ENCODE assay signal across 8 cellular contexts in the genomic region with DNA sequence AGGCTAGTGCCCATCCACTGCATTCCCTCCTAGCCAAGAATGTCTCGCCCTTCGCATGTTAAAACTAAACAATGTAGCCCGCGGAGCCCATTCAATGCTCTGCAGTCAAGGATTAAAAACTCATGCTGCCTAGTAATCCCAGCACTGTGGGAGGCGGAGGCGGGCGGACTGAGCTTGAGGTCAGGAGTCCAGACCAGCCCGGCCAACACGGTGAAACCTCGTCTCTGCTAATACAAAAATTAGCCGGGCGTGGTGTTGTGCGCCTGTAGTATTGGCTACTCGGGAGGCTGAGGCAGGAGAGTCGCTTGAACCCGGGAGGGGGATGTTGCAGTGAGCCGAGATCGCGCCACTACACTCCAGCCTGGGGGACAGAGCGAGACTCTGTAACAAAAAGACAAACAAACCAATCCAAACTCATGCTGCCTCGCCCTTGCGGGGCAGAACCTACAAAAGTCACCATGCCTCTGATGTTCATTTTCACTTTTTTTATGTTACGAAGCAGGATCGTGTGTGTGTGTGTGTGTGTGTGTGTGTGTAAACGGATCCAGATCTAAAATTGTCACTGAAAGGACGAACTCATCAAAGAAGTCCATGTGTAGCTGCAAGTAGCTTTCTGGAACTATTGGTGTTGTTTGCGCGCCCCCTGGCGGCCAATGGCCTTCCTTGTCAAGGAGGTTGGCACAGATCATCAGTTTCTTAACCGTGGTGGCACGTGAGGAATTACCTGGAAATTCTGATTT. TPM values are rescaled to one million over a fixed set of nuclear protein-coding genes. Genes with fewer than 3 reads are reported as not detected.
A peak's percentile ranks its signal among the peaks of the same experiment; 100 is the strongest.
DNase-seq lines count a peak whose midpoint lies in the region; ATAC-seq, FAIRE-seq and TF ChIP-seq lines count a peak whose summit lies in the region.

No MANE protein-coding gene starts in this region.

- dilution Hi-C loops in keratinocyte (cut with MboI; ENCODE audit: extremely low pct_ligation_motif_present, low sequenced_read_pairs) = no loop called here

- H3K4me3 ChIP-seq in H7 (ENCODE audit: insufficient read depth, low read depth, low read length) = peak overlapping the region; percentile 36
- no peak overlapping the region for H3K4me3 ChIP-seq in keratinocyte (ENCODE audit: control insufficient read depth in 2 of 3, extremely low read depth in 1 of 3, insufficient read depth in 2 of 3, low read depth in 1 of 3, low read length in 3 of 3)

- H3K9ac ChIP-seq in keratinocyte (ENCODE audit: control insufficient read depth, extremely low read depth, insufficient read depth, low read length) = no peak overlapping the region

- H4K20me1 ChIP-seq in keratinocyte (ENCODE audit: control insufficient read depth, extremely low read depth, insufficient read depth, low read length) = no peaks in the 10 kb centered on the region

- H3K27ac ChIP-seq in keratinocyte (ENCODE audit: control insufficient read depth, insufficient read depth, low read length) = no peak overlapping the region

- H2AFZ ChIP-seq in keratinocyte (ENCODE audit: control insufficient read depth, low read length) = peak overlapping the region; percentile 3

- no peaks in the 10 kb centered on the region for H3K79me2 ChIP-seq in keratinocyte (ENCODE audit: control insufficient read depth, insufficient read depth, low read length)

- H3K4me2 ChIP-seq in keratinocyte (ENCODE audit: control insufficient read depth, extremely low read depth, insufficient read depth, low read depth, low read length) = peak overlapping the region; percentile 58

- no peaks in the 10 kb centered on the region for H3K9me3 ChIP-seq in keratinocyte (ENCODE audit: control insufficient read depth, low read depth, low read length)

- no peaks in the 10 kb centered on the region for H3K27me3 ChIP-seq in H7 (ENCODE audit: control insufficient read depth, insufficient read depth, low read length)
- H3K27me3 ChIP-seq in keratinocyte (ENCODE audit: control insufficient read depth, extremely low read depth, insufficient read depth, low read length) = peaks cover 11% of the 10 kb centered on the region

- peak; percentile 84 to 90 (median 84) for TF ChIP-seq CTCF in keratinocyte (optimal IDR thresholded peaks at IDR 0.05 in 1 of 3, IDR thresholded peaks at IDR 0.05 in 1 of 3, conservative IDR thresholded peaks at IDR 0.05 in 1 of 3; ENCODE audit: extremely low read depth in 1 of 3, insufficient read depth in 2 of 3, low read length in 3 of 3)

- peak; percentile 36 for FAIRE-seq in keratinocyte (lab: Jason Lieb, UNC)

- ATAC-seq in GM18873 (IDR thresholded peaks at IDR 0.05; ENCODE audit: low FRiP score, unreplicated experiment) = no peak

- no peaks in the 10 kb centered on the region for H3K9me1 ChIP-seq in keratinocyte (ENCODE audit: control insufficient read depth, extremely low read depth, insufficient read depth, low read length)

- peaks cover 2% of the 10 kb centered on the region for H3K4me1 ChIP-seq in keratinocyte (ENCODE audit: control insufficient read depth, extremely low read depth, insufficient read depth, low read length)

- H3K36me3 ChIP-seq in H7 (replicated peaks; ENCODE audit: control insufficient read depth, insufficient read depth, low read length) = no peaks in the 10 kb centered on the region
- H3K36me3 ChIP-seq in keratinocyte (ENCODE audit: control insufficient read depth in 2 of 2, extremely low read depth in 1 of 2, insufficient read depth in 2 of 2, low read length in 2 of 2) = no peaks in the 10 kb centered on the region

- DNase-seq in AG08396 (ENCODE audit: low spot score) (peak; percentile 84), H7 (peak; percentile 77), NCI-H345 treated with DMSO at 0.1 percent for 48 hours (lab: John Stamatoyannopoulos, UW; ENCODE audit: unreplicated experiment) (peak; percentile 47), cerebellar nuclear complex (lab: John Stamatoyannopoulos, UW) (peak; percentile 34 to 86), keratinocyte (ENCODE audit: low read depth, low spot score) (peak; percentile 53)
- peak; percentile 91 for DNase-seq in activated CD4-positive, CD25-positive, alpha-beta regulatory T cell treated with anti-CD3 and anti-CD28 coated beads, Interleukin-2, amount 50 U/mL, for 72 hours
- peak; percentile 93 for DNase-seq in stimulated activated CD4-positive, alpha-beta T cell treated with anti-CD3 and anti-CD28 coated beads, Interleukin-12 subunit alpha, Interleukin-12 subunit beta, amount 100 ng/mL, for 4 hours

RNA-seq across cellular contexts. Expression of gene SPESP1, which starts 54.8 kb away (rescaled TPM):
- 0.33 and 0.48 TPM in 2 replicates for total RNA-seq in H7 (2014; rRNA removed; shearing (Covaris generic))
- 3.8 to 6.1 TPM (median 5.3 TPM) in 3 replicates for polyA plus RNA-seq in keratinocyte
- polyA plus RNA-seq in keratinocyte (2011; ENCODE audit: low read depth) = 3.3 TPM
- polyA plus RNA-seq in keratinocyte (2011; cell fraction: cytosol; rRNA removed) = 4.3 and 9.5 TPM in 2 replicates
- polyA plus RNA-seq in keratinocyte (2011; cell fraction: nucleus; rRNA removed) = 5.8 and 5.9 TPM in 2 replicates
- polyA plus RNA-seq in keratinocyte (2012; ENCODE audit: low replicate concordance) = 2.8 and 3.3 TPM in 2 replicates
- 1.9 to 3.4 TPM (median 3.0 TPM) in 3 replicates for polyA minus RNA-seq in keratinocyte
- polyA minus RNA-seq in keratinocyte (2011; cell fraction: cytosol; rRNA and poly(A)+ RNA removed) = 7.3 TPM
- polyA minus RNA-seq in keratinocyte (2011; cell fraction: nucleus; rRNA and poly(A)+ RNA removed) = 1.3 and 2.9 TPM in 2 replicates

RNA-seq across cellular contexts. Expression of gene ANP32A, which starts 54.9 kb away (rescaled TPM):
- total RNA-seq in H7 (2014; rRNA removed; shearing (Covaris generic)) = 107 and 138 TPM in 2 replicates
- polyA plus RNA-seq in keratinocyte = 41.5 to 93.6 TPM (median 57.6 TPM) in 3 replicates
- 154 TPM for polyA plus RNA-seq in keratinocyte (2011; ENCODE audit: low read depth)
- polyA plus RNA-seq in keratinocyte (2011; cell fraction: cytosol; rRNA removed) = 61.9 and 93.0 TPM in 2 replicates
- polyA plus RNA-seq in keratinocyte (2011; cell fraction: nucleus; rRNA removed) = 56.7 and 65.0 TPM in 2 replicates
- polyA plus RNA-seq in keratinocyte (2012; ENCODE audit: low replicate concordance) = 78.3 and 134 TPM in 2 replicates
- polyA minus RNA-seq in keratinocyte = 11.5 to 53.4 TPM (median 19.9 TPM) in 3 replicates
- polyA minus RNA-seq in keratinocyte (2011; cell fraction: cytosol; rRNA and poly(A)+ RNA removed) = 28.2 TPM
- polyA minus RNA-seq in keratinocyte (2011; cell fraction: nucleus; rRNA and poly(A)+ RNA removed) = 21.3 and 27.3 TPM in 2 replicates
